ENCODE assay signal across 8 cellular contexts in genomic region chr17:63840591-63841349, GRCh38. TPM values are rescaled to one million over a fixed set of nuclear protein-coding genes. Genes with fewer than 3 reads are reported as not detected.
DNase-seq lines count a peak whose midpoint lies in the region; ATAC-seq, FAIRE-seq and TF ChIP-seq lines count a peak whose summit lies in the region.

No MANE protein-coding gene starts in this region.

- H4K5ac ChIP-seq in mesendoderm (ENCODE audit: low read length) = no peak overlapping the region

- no peaks in the 10 kb centered on the region for H3K9me3 ChIP-seq in uterus

- WGBS in mesendoderm (ENCODE audit: extremely low coverage, insufficient coverage, low lambda C conversion rate) = no CpG with 5 or more reads among the region's 4 CpGs

- peak overlapping the region; percentile 96 for H3K9ac ChIP-seq in mesendoderm (ENCODE audit: low read length)

- H2BK15ac ChIP-seq in mesendoderm (replicated peaks; ENCODE audit: low read depth) = no peak overlapping the region

- peak overlapping the region; percentile 93 for H3K56ac ChIP-seq in mesendoderm (ENCODE audit: low read length)

- no peak for TF ChIP-seq POLR2A in uterus (IDR thresholded peaks at IDR 0.05)

- H3K4me1 ChIP-seq in mesendoderm (ENCODE audit: control insufficient read depth, low read depth, low read length) = peaks cover 10% of the 10 kb centered on the region
- peaks cover 14 to 20% of the 10 kb centered on the region in 2 donors for H3K4me1 ChIP-seq in uterus

- H3K79me1 ChIP-seq in mesendoderm (ENCODE audit: low read length) = peaks cover 26% of the 10 kb centered on the region

- ATAC-seq in Right ventricle myocardium superior (ENCODE audit: poor library complexity) = no peak

- intact Hi-C loops in Right ventricle myocardium superior (cut with DNase I) = no loop called here
- intact Hi-C loops in cardiac septum (cut with DNase I) = loop anchor here (10.0 kb wide), 1 partner anchor 664 kb away; the partner anchor contains the start of genes CEP95 and DDX5
- intact Hi-C loops in uterus (cut with DNase I; ENCODE audit: low total_unique reads) = no loop called here

- no peak overlapping the region for H2AK5ac ChIP-seq in mesendoderm (ENCODE audit: low read length)

- no peak overlapping the region for H3K27ac ChIP-seq in mesendoderm (ENCODE audit: low read depth, low read length)
- peak overlapping the region; percentile 86 to 95 for H3K27ac ChIP-seq in uterus

- H3K23ac ChIP-seq in mesendoderm (ENCODE audit: low read length) = no peak overlapping the region

- TF ChIP-seq CTCF in bronchial epithelial cell (IDR thresholded peaks at IDR 0.05; ENCODE audit: insufficient read depth, low read length, severe bottlenecking) = no peak
- no peak for TF ChIP-seq CTCF in uterus (IDR thresholded peaks at IDR 0.05)

- peak overlapping the region; percentile 90 for H3K4me2 ChIP-seq in mesendoderm (ENCODE audit: low read length)

- no peak overlapping the region for H2BK120ac ChIP-seq in mesendoderm (ENCODE audit: low read depth, low read length)

- H3K79me2 ChIP-seq in mesendoderm (ENCODE audit: control insufficient read depth, insufficient read depth, low read length) = peaks cover 36% of the 10 kb centered on the region

- H3K4me3 ChIP-seq in bronchial epithelial cell (ENCODE audit: low read depth, low read length) = peak overlapping the region; percentile 90
- H3K4me3 ChIP-seq in mesendoderm (ENCODE audit: low read length) = no peak overlapping the region
- peak overlapping the region; percentile 58 to 70 for H3K4me3 ChIP-seq in uterus

- no peak overlapping the region for H2BK5ac ChIP-seq in mesendoderm (ENCODE audit: low read length)

- no peak overlapping the region for H4K8ac ChIP-seq in mesendoderm (ENCODE audit: low read depth, low read length)

- peaks cover 7% of the 10 kb centered on the region for H3K36me3 ChIP-seq in bronchial epithelial cell (ENCODE audit: control insufficient read depth, insufficient read depth, low read length)
- no peaks in the 10 kb centered on the region for H3K36me3 ChIP-seq in mesendoderm (ENCODE audit: control insufficient read depth, insufficient read depth, low read length)
- H3K36me3 ChIP-seq in uterus = no peaks in the 10 kb centered on the region

- no peak overlapping the region for H3K4ac ChIP-seq in mesendoderm (ENCODE audit: low read depth, low read length)

- H3K27me3 ChIP-seq in bronchial epithelial cell (ENCODE audit: control insufficient read depth, insufficient read depth, low read length) (no peaks in the 10 kb centered on the region), mesendoderm (ENCODE audit: insufficient read depth, low read length, poor library complexity) (no peaks in the 10 kb centered on the region), uterus (peaks cover 0 to 3% of the 10 kb centered on the region in 2 donors)

- no peak for FAIRE-seq in bronchial epithelial cell (lab: Jason Lieb, UNC)

- no peak overlapping the region for H3K18ac ChIP-seq in mesendoderm (ENCODE audit: low read length)

- DNase-seq in Right ventricle myocardium superior (peak; percentile 82), cardiac septum (ENCODE audit: low spot score) (no peak), bronchial epithelial cell (ENCODE audit: low read depth) (no peak), mesendoderm (no peak), uterus (no peak), HUDEP-2 (lab: John Stamatoyannopoulos, UW; ENCODE audit: unreplicated experiment in 76 of 76) (no peak), cerebellar cortex (ENCODE audit: low spot score) (no peak), NCI-H2171 treated with DMSO at 0.1 percent for 48 hours (lab: John Stamatoyannopoulos, UW) (no peak)

RNA-seq across cellular contexts. Expression of gene SMARCD2, which starts 1.7 kb away (rescaled TPM):
- total RNA-seq in Right ventricle myocardium superior = 22.0 TPM
- 18.8 TPM for total RNA-seq in cardiac septum
- total RNA-seq in bronchial epithelial cell = 98.5 and 112 TPM in 2 replicates
- 39.6 TPM for polyA plus RNA-seq in mesendoderm (2013, experiment 1 of 2)
- 40.6 TPM for polyA plus RNA-seq in mesendoderm (2013, experiment 2 of 2)
- total RNA-seq in uterus = 100 to 1,000 TPM in 2 of 4 donors, 10 to 100 TPM in 2; 72.9 to 205 (median 101) TPM

RNA-seq across cellular contexts. Expression of gene FTSJ3, which starts 13.3 kb away (rescaled TPM):
- total RNA-seq in Right ventricle myocardium superior (29.8 TPM), cardiac septum (29.9 TPM), bronchial epithelial cell (43.4 and 53.1 TPM in 2 replicates), uterus (10 to 100 TPM; 29.7 to 64.7 (median 53.3) TPM)
- 52.0 TPM for polyA plus RNA-seq in mesendoderm (2013, experiment 1 of 2)
- 50.6 TPM for polyA plus RNA-seq in mesendoderm (2013, experiment 2 of 2)

RNA-seq across cellular contexts. Expression of gene PSMC5, which starts 13.5 kb away (rescaled TPM):
- 136 TPM for total RNA-seq in Right ventricle myocardium superior
- 109 TPM for total RNA-seq in cardiac septum
- total RNA-seq in bronchial epithelial cell = 50.5 and 64.0 TPM in 2 replicates
- polyA plus RNA-seq in mesendoderm (2013, experiment 1 of 2) = 119 TPM
- 121 TPM for polyA plus RNA-seq in mesendoderm (2013, experiment 2 of 2)
- 100 to 1,000 TPM in 1 of 4 donors, 10 to 100 TPM in 3; 12.6 to 103 (median 40.2) TPM for total RNA-seq in uterus

RNA-seq across cellular contexts. Expression of gene CSH2, which starts 32.7 kb away (rescaled TPM):
- not detected for total RNA-seq in Right ventricle myocardium superior
- total RNA-seq in cardiac septum = not detected
- not detected in 2 replicates for total RNA-seq in bronchial epithelial cell
- polyA plus RNA-seq in mesendoderm (2013, experiment 1 of 2) = 1.3 TPM
- 1.7 TPM for polyA plus RNA-seq in mesendoderm (2013, experiment 2 of 2)
- not detected for total RNA-seq in uterus

RNA-seq across cellular contexts. Expression of gene GH2, which starts 41.0 kb away (rescaled TPM):
- total RNA-seq in Right ventricle myocardium superior = not detected
- total RNA-seq in cardiac septum = not detected
- total RNA-seq in bronchial epithelial cell = not detected in 2 replicates
- polyA plus RNA-seq in mesendoderm (2013, experiment 1 of 2) = 1.4 TPM
- 1.6 TPM for polyA plus RNA-seq in mesendoderm (2013, experiment 2 of 2)
- total RNA-seq in uterus = not detected
